In genomic region chr2:191020221-191020741, GRCh38 we compare ENCODE assay signal across 1 cellular context.
A peak's percentile ranks its signal among the peaks of the same experiment; 100 is the strongest.
TF ChIP-seq lines count a peak whose summit lies in the region.

No MANE protein-coding gene starts in this region.

TF ChIP-seq in WTC11, 78 proteins besides CTCF, POLR2A, EP300 and RAD21 (continued from another document and continues in another):
- TF ChIP-seq E2F4 (CRISPR knock-in tag; IDR thresholded peaks at IDR 0.05; ENCODE audit: borderline replicate concordance, low read depth) (peak; percentile 92), NFE2L1 (CRISPR knock-in tag; IDR thresholded peaks at IDR 0.05) (peak; percentile 97), ZNF121 (CRISPR knock-in tag; IDR thresholded peaks at IDR 0.05) (peak; percentile 80), NR2C2 (CRISPR knock-in tag; IDR thresholded peaks at IDR 0.05) (peak; percentile 55; the same call in 1 of the 2 replicates), AFF4 (CRISPR knock-in tag; IDR thresholded peaks at IDR 0.05; ENCODE audit: borderline replicate concordance) (peak; percentile 92), ERG (CRISPR knock-in tag; IDR thresholded peaks at IDR 0.05) (no peak), ATF1 (CRISPR knock-in tag; IDR thresholded peaks at IDR 0.05) (peak; percentile 85; the same call in 1 of the 2 replicates), ZMAT4 (CRISPR knock-in tag; IDR thresholded peaks at IDR 0.05) (no peak), ZNF396 (CRISPR knock-in tag; IDR thresholded peaks at IDR 0.05; ENCODE audit: borderline replicate concordance) (no peak), TEAD1 (CRISPR knock-in tag; IDR thresholded peaks at IDR 0.05) (peak; percentile 97), ZNF263 (CRISPR knock-in tag; IDR thresholded peaks at IDR 0.05; ENCODE audit: low read depth) (0 out of 2 replicates have a peak, but pooled peaks have one; percentile 55), E2F5 (CRISPR knock-in tag; IDR thresholded peaks at IDR 0.05) (peak; percentile 95), ATF3 (CRISPR knock-in tag; conservative IDR thresholded peaks at IDR 0.05) (no peak), STAT6 (CRISPR knock-in tag; conservative IDR thresholded peaks at IDR 0.05; ENCODE audit: low read depth) (0 out of 2 replicates have a peak, but pooled peaks have one; percentile 92), GRHL2 (CRISPR knock-in tag; IDR thresholded peaks at IDR 0.05; ENCODE audit: insufficient replicate concordance, severe bottlenecking) (no peak), TEAD4 (CRISPR knock-in tag; IDR thresholded peaks at IDR 0.05) (0 out of 2 replicates have a peak, but pooled peaks have one; percentile 85), ZBTB21 (CRISPR knock-in tag; IDR thresholded peaks at IDR 0.05; ENCODE audit: borderline replicate concordance) (peak; percentile 96), MLX (CRISPR knock-in tag; IDR thresholded peaks at IDR 0.05) (peak; percentile 78; the same call in 1 of the 2 replicates), ZNF512 (CRISPR knock-in tag; IDR thresholded peaks at IDR 0.05; ENCODE audit: borderline replicate concordance) (no peak), ZNF219 (CRISPR knock-in tag; IDR thresholded peaks at IDR 0.05; ENCODE audit: borderline replicate concordance) (peak; percentile 95), RORB (CRISPR knock-in tag; IDR thresholded peaks at IDR 0.05) (no peak), SMAD3 (CRISPR knock-in tag; IDR thresholded peaks at IDR 0.05; ENCODE audit: borderline replicate concordance) (peak; percentile 94), RELA (CRISPR knock-in tag; IDR thresholded peaks at IDR 0.05; ENCODE audit: borderline replicate concordance) (peak; percentile 94), ESRRA (CRISPR knock-in tag; IDR thresholded peaks at IDR 0.05; ENCODE audit: borderline replicate concordance) (peak; percentile 84; the same call in 1 of the 2 replicates), PREB (CRISPR knock-in tag; IDR thresholded peaks at IDR 0.05; ENCODE audit: borderline replicate concordance) (peak; percentile 89; the same call in 1 of the 2 replicates), NR1H2 (CRISPR knock-in tag; IDR thresholded peaks at IDR 0.05) (peak; percentile 63; the same call in 1 of the 2 replicates), MAX (CRISPR knock-in tag; IDR thresholded peaks at IDR 0.05) (peak; percentile 99), MYBL2 (CRISPR knock-in tag; IDR thresholded peaks at IDR 0.05) (peak; percentile 99), JUN (CRISPR knock-in tag; IDR thresholded peaks at IDR 0.05) (peak; percentile 89; the same call in 1 of the 2 replicates), EMX1 (CRISPR knock-in tag; IDR thresholded peaks at IDR 0.05) (no peak), CREM (CRISPR knock-in tag; IDR thresholded peaks at IDR 0.05) (peak; percentile 89), USF1 (CRISPR knock-in tag; IDR thresholded peaks at IDR 0.05) (peak; percentile 94), NFATC4 (CRISPR knock-in tag; IDR thresholded peaks at IDR 0.05) (no peak), ATF6 (CRISPR knock-in tag; IDR thresholded peaks at IDR 0.05) (no peak), NFYB (CRISPR knock-in tag; conservative IDR thresholded peaks at IDR 0.05; ENCODE audit: low read depth) (peak; percentile 29; the same call in 1 of the 2 replicates), JAZF1 (CRISPR knock-in tag; IDR thresholded peaks at IDR 0.05) (no peak), PRRX2 (CRISPR knock-in tag; IDR thresholded peaks at IDR 0.05) (no peak), ZSCAN18 (CRISPR knock-in tag; IDR thresholded peaks at IDR 0.05) (no peak), OVOL2 (CRISPR knock-in tag; IDR thresholded peaks at IDR 0.05; ENCODE audit: borderline replicate concordance) (no peak), ZNF671 (CRISPR knock-in tag; IDR thresholded peaks at IDR 0.05) (no peak)
